Comparison of ENCODE assay signal across 8 cellular contexts in genomic region chr7:33527008-33527407, GRCh38.
DNase-seq lines count a peak whose midpoint lies in the region; TF ChIP-seq lines count a peak whose summit lies in the region.
"Not testable (repeated sequence)": the region's sequence is repeated elsewhere in the genome, so short reads cannot be mapped to it uniquely, and the experiment has no call there.

No MANE protein-coding gene starts in this region.

- not testable (repeated sequence) for H3K79me2 ChIP-seq in hepatocyte; smooth muscle cell (ENCODE audit: low read depth)

- not testable (repeated sequence) for H3K27me3 ChIP-seq in HUES64 (ENCODE audit: insufficient read depth, low read length); hepatocyte; smooth muscle cell (ENCODE audit: low read depth)

- H3K9me2 ChIP-seq in hepatocyte (replicated peaks; ENCODE audit: insufficient read depth): not testable (repeated sequence)

- not testable (repeated sequence) for H3K9ac ChIP-seq in HUES64 (ENCODE audit: low read depth, low read length); smooth muscle cell (ENCODE audit: low read depth)

- not testable (repeated sequence) for H3K27ac ChIP-seq in HUES64 (ENCODE audit: low read depth, low read length); hepatocyte; smooth muscle cell (ENCODE audit: low read depth)
- peak overlapping the region; percentile 69 for H3K27ac ChIP-seq in RWPE1

- CTCF ChIA-PET in RWPE1 (lab: Yijun Ruan, JAX): not testable (repeated sequence)

- H3K4me2 ChIP-seq in hepatocyte (peak overlapping the region; percentile 59), smooth muscle cell (peak overlapping the region; percentile 78)

- H3K4me3 ChIP-seq in HUES64 (ENCODE audit: low read length) (peak overlapping the region; percentile 26; the same call in 1 of the 2 replicates), smooth muscle cell (peak overlapping the region; percentile 43)
- H3K4me3 ChIP-seq in hepatocyte: not testable (repeated sequence)

- TF ChIP-seq CTCF in RWPE1 (conservative IDR thresholded peaks at IDR 0.05; ENCODE audit: low read depth); chondrocyte (IDR thresholded peaks at IDR 0.05); hepatocyte (IDR thresholded peaks at IDR 0.05; ENCODE audit: poor library complexity); neural crest cell (conservative IDR thresholded peaks at IDR 0.05); smooth muscle cell (IDR thresholded peaks at IDR 0.05; ENCODE audit: borderline replicate concordance, insufficient read depth, poor library complexity, severe bottlenecking): not testable (repeated sequence)

- WGBS in HUES64: 14% methylated on average over 5 of the region's 9 CpGs
- WGBS in hepatocyte (ENCODE audit: low lambda C conversion rate, missing lambda C conversion rate): 37% methylated on average over 9 of the region's 9 CpGs
- 22% methylated on average over 9 of the region's 9 CpGs for WGBS in smooth muscle cell (ENCODE audit: low lambda C conversion rate)

- peak; percentile 49 for DNase-seq in DMS53 (lab: John Stamatoyannopoulos, UW)
- peak; percentile 45 for DNase-seq in NCI-H2171 treated with DMSO at 0.1 percent for 48 hours (lab: John Stamatoyannopoulos, UW)
- DNase-seq in RWPE1 (ENCODE audit: low spot score); chondrocyte (ENCODE audit: low spot score); hepatocyte (ENCODE audit: low spot score); neural crest cell (ENCODE audit: low read depth, low spot score); smooth muscle cell (lab: John Stamatoyannopoulos, UW; ENCODE audit: unreplicated experiment): not testable (repeated sequence)

- H3K36me3 Mint-ChIP-seq in chondrocyte (ENCODE audit: low read depth); neural crest cell (ENCODE audit: low read depth): not testable (repeated sequence)

- H3K36me3 ChIP-seq in HUES64 (ENCODE audit: insufficient read depth, low read length); hepatocyte (replicated peaks; ENCODE audit: insufficient read depth, low read depth); smooth muscle cell (ENCODE audit: low read depth): not testable (repeated sequence)

- peak overlapping the region; percentile 68 for H3K4me3 Mint-ChIP-seq in chondrocyte (ENCODE audit: unreplicated experiment)
- H3K4me3 Mint-ChIP-seq in neural crest cell: peak overlapping the region; percentile 86

- POLR2A ChIA-PET in RWPE1 (lab: Yijun Ruan, JAX; ENCODE audit: low non-redundant PET): not testable (repeated sequence)

- H3K9me3 Mint-ChIP-seq in chondrocyte (ENCODE audit: low read depth); neural crest cell: not testable (repeated sequence)

- H3K4me1 ChIP-seq in HUES64 (ENCODE audit: insufficient read depth, low read length); hepatocyte (ENCODE audit: insufficient read depth); smooth muscle cell (ENCODE audit: low read depth): not testable (repeated sequence)

- H3F3A ChIP-seq in smooth muscle cell (ENCODE audit: low read depth): not testable (repeated sequence)

- H3K27ac Mint-ChIP-seq in chondrocyte (ENCODE audit: unreplicated experiment); neural crest cell (ENCODE audit: unreplicated experiment): not testable (repeated sequence)

- H3K9me3 ChIP-seq in HUES64 (ENCODE audit: insufficient read depth, low read depth, low read length); hepatocyte (ENCODE audit: low read depth); smooth muscle cell (replicated peaks; ENCODE audit: low read depth): not testable (repeated sequence)

- H2AFZ ChIP-seq in hepatocyte; smooth muscle cell (ENCODE audit: low read depth): not testable (repeated sequence)

- not testable (repeated sequence) for H3K27me3 Mint-ChIP-seq in chondrocyte (ENCODE audit: low read depth); neural crest cell (ENCODE audit: low read depth)

- not testable (repeated sequence) for H3K4me1 Mint-ChIP-seq in chondrocyte (ENCODE audit: low read depth); neural crest cell

- H4K20me1 ChIP-seq in hepatocyte (ENCODE audit: insufficient read depth, poor library complexity, severe bottlenecking); smooth muscle cell (ENCODE audit: low read depth): not testable (repeated sequence)
